8 cellular contexts compared by ENCODE assay signal in genomic region chr1:42380617-42381423, GRCh38. TPM values are rescaled to one million over a fixed set of nuclear protein-coding genes. Genes with fewer than 3 reads are reported as not detected.
DNase-seq lines count a peak whose midpoint lies in the region; ATAC-seq and TF ChIP-seq lines count a peak whose summit lies in the region.

Gene RIMKLA (plus strand): TSS chr1:42380792. CDS start chr1:42380935, 143 bp downstream.

- H3K36me3 Mint-ChIP-seq in naive thymus-derived CD4-positive, alpha-beta T cell: no peaks in the 10 kb centered on the region

- peak within 1 kb of the TSS; percentile 77 to 85 (median 82) for H3K4me3 Mint-ChIP-seq in naive thymus-derived CD4-positive, alpha-beta T cell

- peak within 1 kb of the TSS; percentile 51 for H3K4me3 ChIP-seq in AG04450 (ENCODE audit: low read depth, low read length)
- H3K4me3 ChIP-seq in naive thymus-derived CD4-positive, alpha-beta T cell (ENCODE audit: low read length): peak within 1 kb of the TSS; percentile 33

- TF ChIP-seq CTCF in AG04450 (IDR thresholded peaks at IDR 0.05; ENCODE audit: low read depth, low read length): no peak

- peaks cover 0 to 15% (median 7%) of the 10 kb centered on the region in 7 donors for H3K4me1 Mint-ChIP-seq in naive thymus-derived CD4-positive, alpha-beta T cell

- H3K36me3 ChIP-seq in naive thymus-derived CD4-positive, alpha-beta T cell (ENCODE audit: control insufficient read depth in 2 of 3, insufficient read depth in 3 of 3, low read length in 3 of 3): no peaks in the 10 kb centered on the region

- no peak within 1 kb of the TSS for H3K27ac ChIP-seq in AG04450 (ENCODE audit: low read depth, low read length)
- no peak within 1 kb of the TSS for H3K27ac ChIP-seq in naive thymus-derived CD4-positive, alpha-beta T cell (ENCODE audit: low read depth, low read length)
- peak within 1 kb of the TSS; percentile 31 for H3K27ac ChIP-seq in substantia nigra (ENCODE audit: low read depth, low read length, poor library complexity, severe bottlenecking)

- no peaks in the 10 kb centered on the region for H3K9me3 Mint-ChIP-seq in naive thymus-derived CD4-positive, alpha-beta T cell

- intact Hi-C loops in naive thymus-derived CD4-positive, alpha-beta T cell (cut with micrococcal nuclease): loop anchor here in 1 of 2 donors (2.0 to 5.0 kb wide), 2 partner anchors 46 to 76 kb away; partner anchors contain the start of genes FOXJ3, PPCS and ZMYND12

- H3K27me3 Mint-ChIP-seq in naive thymus-derived CD4-positive, alpha-beta T cell: peaks cover 23 to 51% (median 43%) of the 10 kb centered on the region in 5 donors

- H3K27ac Mint-ChIP-seq in naive thymus-derived CD4-positive, alpha-beta T cell: peak within 1 kb of the TSS in 1 of 9 donors; percentile 22

- ATAC-seq in GM18517 (IDR thresholded peaks at IDR 0.05; ENCODE audit: unreplicated experiment): peak; percentile 75
- peak; percentile 83 for ATAC-seq in HG03039 (IDR thresholded peaks at IDR 0.05; ENCODE audit: unreplicated experiment)
- peak; percentile 59 for ATAC-seq in esophagus mucosa
- peak; percentile 81 for ATAC-seq in naive thymus-derived CD4-positive, alpha-beta T cell

- peaks cover 23% of the 10 kb centered on the region for H3K27me3 ChIP-seq in AG04450 (ENCODE audit: control insufficient read depth, insufficient read depth, low read length)
- peaks cover 0 to 14% of the 10 kb centered on the region in 2 donors for H3K27me3 ChIP-seq in naive thymus-derived CD4-positive, alpha-beta T cell (ENCODE audit: control insufficient read depth in 2 of 2, insufficient read depth in 2 of 2, low read length in 2 of 2)

- CTCF ChIA-PET in AG04450 (lab: Charles Lee): no interaction called here
- CTCF ChIA-PET in naive thymus-derived CD4-positive, alpha-beta T cell (lab: Charles Lee): interaction anchor here (0.7 kb wide), 1 partner anchor 15 kb away, joined by 3 read pairs; no protein-coding TSS in a partner anchor

- POLR2A ChIA-PET in AG04450 (lab: Yijun Ruan, JAX): no interaction called here
- POLR2A ChIA-PET in naive thymus-derived CD4-positive, alpha-beta T cell (lab: Charles Lee): no interaction called here

- no peaks in the 10 kb centered on the region for H3K9me3 ChIP-seq in AG04450 (ENCODE audit: control insufficient read depth, insufficient read depth, low read length)
- no peaks in the 10 kb centered on the region for H3K9me3 ChIP-seq in naive thymus-derived CD4-positive, alpha-beta T cell (ENCODE audit: control insufficient read depth in 2 of 3, low read length in 3 of 3)

- DNase-seq in AG04450 (ENCODE audit: low read depth, low spot score) (no peak), NCI-H446 (lab: John Stamatoyannopoulos, UW) (peak; percentile 41 to 85), activated T-cell treated with anti-CD3 and anti-CD28 coated beads for 48 hours (ENCODE audit: low read depth) (peak; percentile 56), substantia nigra (lab: John Stamatoyannopoulos, UW) (peak in 42 of 49 donors; percentile 3 to 84 (median 35))
- DNase-seq in naive thymus-derived CD4-positive, alpha-beta T cell: peak in 8 of 9 donors; percentile 8 to 70 (median 16)

- no peaks in the 10 kb centered on the region for H3K4me1 ChIP-seq in naive thymus-derived CD4-positive, alpha-beta T cell (ENCODE audit: control insufficient read depth in 2 of 2, insufficient read depth in 2 of 2, low read length in 2 of 2)

RNA-seq across cellular contexts. Expression of gene RIMKLA, which starts in this region (rescaled TPM):
- polyA plus RNA-seq in AG04450 (2011; rRNA removed): not detected in 2 replicates
- 0.05 TPM in 1 of 2 replicates, not detected in the other for polyA minus RNA-seq in AG04450 (2011; rRNA and poly(A)+ RNA removed)
- 0.08 TPM for total RNA-seq in esophagus mucosa
- total RNA-seq in naive thymus-derived CD4-positive, alpha-beta T cell: 1 to 10 TPM in 1 of 5 experiments, under 1 TPM in 3, not detected in 1; 0.03 to 3.1 (median 0.17) TPM
- not detected for polyA plus RNA-seq in naive thymus-derived CD4-positive, alpha-beta T cell

Comparison
In these comparisons a context has a peak if more than half of its experiments do, and no peak if none do; other contexts are left out.
1. Peak in ATAC-seq in esophagus mucosa; RNA of the gene not detected or under 1 TPM.